In the genomic region with DNA sequence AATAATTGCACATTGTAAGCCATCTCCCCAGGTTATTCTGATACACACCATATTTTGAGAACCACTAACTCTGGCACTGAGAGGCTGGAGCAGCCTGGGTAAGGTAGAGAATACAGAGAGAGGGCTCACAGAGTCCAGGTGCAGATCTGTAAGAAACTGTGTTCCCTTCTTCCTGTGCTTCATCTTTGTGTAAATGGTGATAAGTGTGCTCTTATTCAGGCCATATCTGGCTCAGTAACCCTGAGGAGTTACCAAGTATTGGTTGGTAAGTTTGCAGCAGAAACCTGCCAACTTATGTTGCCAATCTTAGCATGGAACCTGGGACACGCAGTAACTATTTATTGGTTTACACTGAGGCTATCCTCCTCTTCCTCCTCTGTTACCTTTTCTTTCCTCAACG, we compare ENCODE assay signal across 28 cellular contexts. TPM values are rescaled to one million over a fixed set of nuclear protein-coding genes. Genes with fewer than 3 reads are reported as not detected.
"Had no signal": no experiment of that assay in that cellular context is flagged by ENCODE, and none has a peak within 500 bp of the region (broad histone marks: within the 10 kb centered on the region; RNA-seq: fewer than 3 reads in every experiment).

No MANE protein-coding gene starts in this region.

- ATAC-seq: activated CD8-positive, alpha-beta T cell treated with anti-CD3 and anti-CD28 coated beads for 36 hours; activated T-cell treated with anti-CD3 and anti-CD28 coated beads, Interleukin-2, amount 50 U/mL, for 72 hours; activated T-helper 17 cell treated with anti-CD3 and anti-CD28 coated beads, Interleukin-2, amount 50 U/mL, for 72 hours had no signal

- H3K27me3 ChIP-seq: ascending aorta, cardiac muscle cell, Peyer's patch, SJSA1 had no signal

- H3K4me3 ChIP-seq: ascending aorta, cardiac muscle cell, Peyer's patch, SJSA1 had no signal

- H3K4me1 ChIP-seq: ascending aorta, Peyer's patch, SJSA1 had no signal

- H3K36me3 ChIP-seq: ascending aorta, cardiac muscle cell, Peyer's patch, SJSA1 had no signal

- H3K9me3 ChIP-seq: ascending aorta, Peyer's patch, SJSA1, SK-N-SH had no signal

- H3K27ac ChIP-seq: ascending aorta, cardiac muscle cell, Peyer's patch, SJSA1 had no signal

- DNase-seq: activated CD4-positive, alpha-beta T cell treated with anti-CD3 and anti-CD28 coated beads, Interleukin-2, amount 10 ng/mL, durations not matched to agents 24 days and 14 days; activated CD4-positive, alpha-beta T cell treated with anti-CD3 and anti-CD28 coated beads, Interleukin-2, amount 50 U/mL, for 4 hours; activated CD8-positive, alpha-beta T cell treated with anti-CD3 and anti-CD28 coated beads for 36 hours; activated gamma-delta T cell; activated naive CD4-positive, alpha-beta T cell treated with Interleukin-2 at 50 U/mL for 16 hours; activated naive CD8-positive, alpha-beta T cell treated with anti-CD3 and anti-CD28 coated beads, Interleukin-2, amount 10 ng/mL, durations not matched to agents 7 days and 5 days; activated T-cell treated with anti-CD3 and anti-CD28 coated beads, Interleukin-2, amount 50 U/mL, for 1 hour; activated T-cell treated with anti-CD3 and anti-CD28 coated beads, Interleukin-2, amount 50 U/mL, for 72 hours; amygdala; KG1; MM.1S; MV-4-11; NCI-H1092; NCI-H1417 treated with DMSO at 0.1 percent for 48 hours; NCI-H1694 treated with DMSO at 0.1 percent for 48 hours; NCI-H2171 treated with DMSO at 0.1 percent for 48 hours; NCI-H226; NCI-H510A; NK-92 treated with Interleukin-12 subunit alpha and Interleukin-12 subunit beta, amount 100 ng/mL, for 24 hours; PC-3; Peyer's patch; RPMI8226; SHP77 treated with DMSO at 0.1 percent for 48 hours; SK-N-SH had no signal

RNA-seq across cellular contexts. Expression of a gene that starts 16.2 kb away (rescaled TPM):
- total RNA-seq: SJSA1 had no signal
